20 cellular contexts compared by ENCODE assay signal in genomic region chr6:161436106-161436876, GRCh38.
DNase-seq lines count a peak whose midpoint lies in the region; ATAC-seq and TF ChIP-seq lines count a peak whose summit lies in the region.
"Had no signal": no experiment of that assay in that cellular context is flagged by ENCODE, and none has a peak within 500 bp of the region (broad histone marks: within the 10 kb centered on the region; RNA-seq: fewer than 3 reads in every experiment).

No MANE protein-coding gene starts in this region.

- H3K56ac ChIP-seq in mesendoderm (ENCODE audit: low read length), result no peak overlapping the region

- H3K4me3 ChIP-seq in epithelial cell of esophagus (ENCODE audit: low read length) (no peak overlapping the region), trophoblast cell (ENCODE audit: low read depth, low read length) (no peak overlapping the region), mesendoderm (ENCODE audit: low read length) (no peak overlapping the region)
- H3K4me3 ChIP-seq: left lung, mucosa of descending colon had no signal

- H3K9me3 ChIP-seq in trophoblast cell (ENCODE audit: insufficient read depth, low read depth, low read length), result no peaks in the 10 kb centered on the region
- H3K9me3 ChIP-seq: adrenal gland, left lung, mucosa of descending colon, thoracic aorta had no signal

- H4K8ac ChIP-seq in trophoblast cell (ENCODE audit: low read depth, low read length), result no peak overlapping the region
- no peak overlapping the region for H4K8ac ChIP-seq in mesendoderm (ENCODE audit: low read depth, low read length)

- H2AK5ac ChIP-seq in trophoblast cell (ENCODE audit: low read length) (no peak overlapping the region), mesendoderm (ENCODE audit: low read length) (no peak overlapping the region)

- H2BK120ac ChIP-seq in trophoblast cell (ENCODE audit: insufficient read depth, low read length, poor library complexity) (peak overlapping the region; percentile 16), mesendoderm (ENCODE audit: low read depth, low read length) (no peak overlapping the region)

- in situ Hi-C loops in Caki2 (cut with HindIII; ENCODE audit: low pct_unique_long_range_greater_than_20kb, low sequenced_read_pairs), result no loop called here

- no peak overlapping the region for H2BK5ac ChIP-seq in trophoblast cell (ENCODE audit: low read depth, low read length, poor library complexity)
- no peak overlapping the region for H2BK5ac ChIP-seq in mesendoderm (ENCODE audit: low read length)

- H4K91ac ChIP-seq in trophoblast cell (ENCODE audit: low read depth, low read length), result peak overlapping the region; percentile 92

- peak; percentile 62 for DNase-seq in Caki2 (ENCODE audit: low read depth)
- peak; percentile 35 for DNase-seq in NCI-H226
- DNase-seq in epithelial cell of esophagus (ENCODE audit: low read depth), result peak; percentile 28
- DNase-seq in trophoblast cell, result no peak
- DNase-seq in activated T-cell treated with anti-CD3 and anti-CD28 coated beads, Interleukin-2, amount 50 U/mL, for 1 hour, result no peak
- DNase-seq in DMS 273 (lab: John Stamatoyannopoulos, UW; ENCODE audit: unreplicated experiment), result no peak
- no peak for DNase-seq in left colon
- no peak for DNase-seq in mesendoderm
- DNase-seq: activated CD4-positive, alpha-beta T cell treated with anti-CD3 and anti-CD28 coated beads, Interleukin-2, amount 50 U/mL, for 4 hours; caudate nucleus; CD4-positive, alpha-beta memory T cell; IMR-90; left lung; mucosa of descending colon; NCI-H2171; Right ventricle myocardium superior; stimulated activated CD4-positive, alpha-beta T cell treated with anti-CD3 and anti-CD28 coated beads, Interleukin-12 subunit alpha, Interleukin-12 subunit beta, amount 100 ng/mL, for 4 hours had no signal

- H3K18ac ChIP-seq in trophoblast cell (ENCODE audit: low read length) (no peak overlapping the region), mesendoderm (ENCODE audit: low read length) (no peak overlapping the region)

- H2AFZ ChIP-seq in trophoblast cell (ENCODE audit: insufficient read depth, low read length, poor library complexity), result no peak overlapping the region

- H3K4me2 ChIP-seq in trophoblast cell (ENCODE audit: low read length), result no peak overlapping the region
- H3K4me2 ChIP-seq in mesendoderm (ENCODE audit: low read length), result no peak overlapping the region

- H3K36me3 ChIP-seq in trophoblast cell (ENCODE audit: control insufficient read depth in 1 of 2, insufficient read depth in 2 of 2, low read length in 2 of 2) (no peaks in the 10 kb centered on the region), mesendoderm (ENCODE audit: control insufficient read depth, insufficient read depth, low read length) (no peaks in the 10 kb centered on the region)
- H3K36me3 ChIP-seq: adrenal gland, left lung, thoracic aorta had no signal

- no peak overlapping the region for H2BK15ac ChIP-seq in mesendoderm (replicated peaks; ENCODE audit: low read depth)

- H3K9ac ChIP-seq in trophoblast cell (ENCODE audit: low read length) (no peak overlapping the region), mesendoderm (ENCODE audit: low read length) (no peak overlapping the region)

- no peak overlapping the region for H4K12ac ChIP-seq in trophoblast cell (ENCODE audit: low read depth, low read length)

- H3K4me1 ChIP-seq in trophoblast cell (ENCODE audit: control insufficient read depth in 1 of 2, insufficient read depth in 2 of 2, low read length in 2 of 2) (peaks cover 6 to 11% of the 10 kb centered on the region in 2 experiments), mesendoderm (ENCODE audit: control insufficient read depth, low read depth, low read length) (no peaks in the 10 kb centered on the region)
- H3K4me1 ChIP-seq: left lung had no signal

- intact Hi-C loops in left colon (cut with DNase I, micrococcal nuclease), result no loop called here

- H4K5ac ChIP-seq in mesendoderm (ENCODE audit: low read length), result no peak overlapping the region

- H3K4ac ChIP-seq in trophoblast cell (ENCODE audit: low read depth, low read length) (no peak overlapping the region), mesendoderm (ENCODE audit: low read depth, low read length) (no peak overlapping the region)

- ATAC-seq in left colon, result no peak
- ATAC-seq: left lung, mucosa of descending colon, WTC11 had no signal

- H3K14ac ChIP-seq in trophoblast cell (ENCODE audit: low read length), result peak overlapping the region; percentile 5

- no peak for TF ChIP-seq CTCF in epithelial cell of esophagus (IDR thresholded peaks at IDR 0.05; ENCODE audit: insufficient read depth, low read depth, low read length, missing control alignments)

- H3K79me2 ChIP-seq in trophoblast cell (ENCODE audit: control insufficient read depth, insufficient read depth, low read length, poor library complexity) (peaks cover 5% of the 10 kb centered on the region), mesendoderm (ENCODE audit: control insufficient read depth, insufficient read depth, low read length) (no peaks in the 10 kb centered on the region)

- H3K27me3 ChIP-seq in trophoblast cell (ENCODE audit: insufficient read depth, low read length), result no peaks in the 10 kb centered on the region
- H3K27me3 ChIP-seq in mesendoderm (ENCODE audit: insufficient read depth, low read length, poor library complexity), result no peaks in the 10 kb centered on the region
- H3K27me3 ChIP-seq: adrenal gland, left lung had no signal

- no peak overlapping the region for H3K23ac ChIP-seq in trophoblast cell (ENCODE audit: low read length)
- no peak overlapping the region for H3K23ac ChIP-seq in mesendoderm (ENCODE audit: low read length)

- peak overlapping the region; percentile 98 for H2BK12ac ChIP-seq in trophoblast cell (ENCODE audit: low read length)

- H3K79me1 ChIP-seq in trophoblast cell (ENCODE audit: low read length) (peaks cover 26% of the 10 kb centered on the region), mesendoderm (ENCODE audit: low read length) (no peaks in the 10 kb centered on the region)

- H3K27ac ChIP-seq in trophoblast cell (ENCODE audit: low read depth, low read length) (no peak overlapping the region), mesendoderm (ENCODE audit: low read depth, low read length) (no peak overlapping the region)

- WGBS in trophoblast cell (ENCODE audit: extremely low coverage, insufficient coverage, insufficient read length), result no CpG with 5 or more reads among the region's 7 CpGs
- WGBS in mesendoderm (ENCODE audit: extremely low coverage, insufficient coverage, low lambda C conversion rate), result no CpG with 5 or more reads among the region's 7 CpGs

Comparison
In these comparisons a context has a peak if more than half of its experiments do, and no peak if none do; other contexts are left out.
1. DNase-seq: peak in Caki2 (single experiment), NCI-H226 (single experiment) and epithelial cell of esophagus (single experiment); none in trophoblast cell (0 of 2), activated T-cell treated with anti-CD3 and anti-CD28 coated beads, Interleukin-2, amount 50 U/mL, for 1 hour (single experiment), DMS 273 (single experiment), left colon (0 of 2) and mesendoderm (single experiment).